Comparison of ENCODE assay signal across 12 cellular contexts in genomic region chr6:131946992-131947955, GRCh38. TPM values are rescaled to one million over a fixed set of nuclear protein-coding genes. Genes with fewer than 3 reads are reported as not detected.
DNase-seq lines count a peak whose midpoint lies in the region; ATAC-seq and TF ChIP-seq lines count a peak whose summit lies in the region.
"Had no signal": no experiment of that assay in that cellular context is flagged by ENCODE, and none has a peak within 500 bp of the region (broad histone marks: within the 10 kb centered on the region; RNA-seq: fewer than 3 reads in every experiment).

No MANE protein-coding gene starts in this region.

- peaks cover 53% of the 10 kb centered on the region for H3K27me3 Mint-ChIP-seq in activated T-cell treated with anti-CD3 and anti-CD28 coated beads, Interleukin-2, amount 50 U/mL, for 4 hours (ENCODE audit: low read depth)

- H3K36me3 Mint-ChIP-seq in activated T-cell treated with anti-CD3 and anti-CD28 coated beads, Interleukin-2, amount 50 U/mL, for 4 hours (ENCODE audit: insufficient read depth) = no peaks in the 10 kb centered on the region
- H3K36me3 Mint-ChIP-seq: CD8-positive, alpha-beta T cell had no signal

- no peaks in the 10 kb centered on the region for H3K9me3 Mint-ChIP-seq in activated T-cell treated with anti-CD3 and anti-CD28 coated beads, Interleukin-2, amount 50 U/mL, for 4 hours
- H3K9me3 Mint-ChIP-seq: CD8-positive, alpha-beta T cell had no signal

- peak overlapping the region; percentile 75 for H3K4me3 ChIP-seq in fibroblast of pulmonary artery (replicated peaks; ENCODE audit: low read depth, low read length)

- peaks cover 11% of the 10 kb centered on the region for H3K4me1 Mint-ChIP-seq in activated T-cell treated with anti-CD3 and anti-CD28 coated beads, Interleukin-2, amount 50 U/mL, for 4 hours (ENCODE audit: low read depth)

- TF ChIP-seq CTCF in fibroblast of pulmonary artery (IDR thresholded peaks at IDR 0.05; ENCODE audit: low read length, missing control alignments) = no peak

- no peak overlapping the region for H3K4me3 Mint-ChIP-seq in activated T-cell treated with anti-CD3 and anti-CD28 coated beads, Interleukin-2, amount 50 U/mL, for 4 hours
- H3K4me3 Mint-ChIP-seq: CD8-positive, alpha-beta T cell had no signal

- ATAC-seq in SK-N-SH treated with all-trans-retinoic acid at 6 μM for 48 hours (peak; percentile 41), GM21529 (IDR thresholded peaks at IDR 0.05; ENCODE audit: unreplicated experiment) (no peak)
- ATAC-seq in activated T-cell treated with anti-CD3 and anti-CD28 coated beads, Interleukin-2, amount 50 U/mL, for 4 hours = no peak
- ATAC-seq: CD8-positive, alpha-beta T cell had no signal

- DNase-seq in EH (ENCODE audit: low read depth) (peak; percentile 89), fibroblast of pulmonary artery (ENCODE audit: low read depth) (peak; percentile 84), pulmonary artery endothelial cell (ENCODE audit: low read depth, low spot score) (peak; percentile 66), amniotic stem cell (lab: John Stamatoyannopoulos, UW) (no peak), LoVo (ENCODE audit: low spot score) (no peak)
- no peak for DNase-seq in activated T-cell treated with anti-CD3 and anti-CD28 coated beads, Interleukin-2, amount 50 U/mL, for 4 hours
- DNase-seq: CD8-positive, alpha-beta T cell; effector memory CD4-positive, alpha-beta T cell; NCI-H2107; OCI-M1 had no signal

TF ChIP-seq in SK-N-SH treated with all-trans-retinoic acid at 6 μM for 48 hours, 23 proteins besides CTCF, POLR2A, EP300 and RAD21:
- TF ChIP-seq ISL1 (CRISPR knock-in tag; IDR thresholded peaks at IDR 0.05) (no peak), PATZ1 (CRISPR knock-in tag; IDR thresholded peaks at IDR 0.05; ENCODE audit: borderline replicate concordance) (peak; percentile 40; the same call in 1 of the 2 replicates), GLIS3 (CRISPR knock-in tag; IDR thresholded peaks at IDR 0.05) (peak; percentile 85), TCF4 (CRISPR knock-in tag; IDR thresholded peaks at IDR 0.05; ENCODE audit: borderline replicate concordance) (no peak), ZC3H10 (CRISPR knock-in tag; IDR thresholded peaks at IDR 0.05) (peak; percentile 87), POU6F1 (CRISPR knock-in tag; IDR thresholded peaks at IDR 0.05; ENCODE audit: borderline replicate concordance, low read depth) (peak; percentile 74), RARB (CRISPR knock-in tag; IDR thresholded peaks at IDR 0.05) (peak; percentile 90), ZFP3 (CRISPR knock-in tag; IDR thresholded peaks at IDR 0.05) (no peak), TOX (CRISPR knock-in tag; IDR thresholded peaks at IDR 0.05; ENCODE audit: borderline replicate concordance) (peak; percentile 96)
- TF ChIP-seq, protein P1, sequence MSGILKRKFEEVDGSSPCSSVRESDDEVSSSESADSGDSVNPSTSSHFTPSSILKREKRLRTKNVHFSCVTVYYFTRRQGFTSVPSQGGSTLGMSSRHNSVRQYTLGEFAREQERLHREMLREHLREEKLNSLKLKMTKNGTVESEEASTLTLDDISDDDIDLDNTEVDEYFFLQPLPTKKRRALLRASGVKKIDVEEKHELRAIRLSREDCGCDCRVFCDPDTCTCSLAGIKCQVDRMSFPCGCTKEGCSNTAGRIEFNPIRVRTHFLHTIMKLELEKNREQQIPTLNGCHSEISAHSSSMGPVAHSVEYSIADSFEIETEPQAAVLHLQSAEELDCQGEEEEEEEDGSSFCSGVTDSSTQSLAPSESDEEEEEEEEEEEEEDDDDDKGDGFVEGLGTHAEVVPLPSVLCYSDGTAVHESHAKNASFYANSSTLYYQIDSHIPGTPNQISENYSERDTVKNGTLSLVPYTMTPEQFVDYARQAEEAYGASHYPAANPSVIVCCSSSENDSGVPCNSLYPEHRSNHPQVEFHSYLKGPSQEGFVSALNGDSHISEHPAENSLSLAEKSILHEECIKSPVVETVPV (CRISPR knock-in tag; IDR thresholded peaks at IDR 0.05) = peak; percentile 52
- TF ChIP-seq, protein P2, sequence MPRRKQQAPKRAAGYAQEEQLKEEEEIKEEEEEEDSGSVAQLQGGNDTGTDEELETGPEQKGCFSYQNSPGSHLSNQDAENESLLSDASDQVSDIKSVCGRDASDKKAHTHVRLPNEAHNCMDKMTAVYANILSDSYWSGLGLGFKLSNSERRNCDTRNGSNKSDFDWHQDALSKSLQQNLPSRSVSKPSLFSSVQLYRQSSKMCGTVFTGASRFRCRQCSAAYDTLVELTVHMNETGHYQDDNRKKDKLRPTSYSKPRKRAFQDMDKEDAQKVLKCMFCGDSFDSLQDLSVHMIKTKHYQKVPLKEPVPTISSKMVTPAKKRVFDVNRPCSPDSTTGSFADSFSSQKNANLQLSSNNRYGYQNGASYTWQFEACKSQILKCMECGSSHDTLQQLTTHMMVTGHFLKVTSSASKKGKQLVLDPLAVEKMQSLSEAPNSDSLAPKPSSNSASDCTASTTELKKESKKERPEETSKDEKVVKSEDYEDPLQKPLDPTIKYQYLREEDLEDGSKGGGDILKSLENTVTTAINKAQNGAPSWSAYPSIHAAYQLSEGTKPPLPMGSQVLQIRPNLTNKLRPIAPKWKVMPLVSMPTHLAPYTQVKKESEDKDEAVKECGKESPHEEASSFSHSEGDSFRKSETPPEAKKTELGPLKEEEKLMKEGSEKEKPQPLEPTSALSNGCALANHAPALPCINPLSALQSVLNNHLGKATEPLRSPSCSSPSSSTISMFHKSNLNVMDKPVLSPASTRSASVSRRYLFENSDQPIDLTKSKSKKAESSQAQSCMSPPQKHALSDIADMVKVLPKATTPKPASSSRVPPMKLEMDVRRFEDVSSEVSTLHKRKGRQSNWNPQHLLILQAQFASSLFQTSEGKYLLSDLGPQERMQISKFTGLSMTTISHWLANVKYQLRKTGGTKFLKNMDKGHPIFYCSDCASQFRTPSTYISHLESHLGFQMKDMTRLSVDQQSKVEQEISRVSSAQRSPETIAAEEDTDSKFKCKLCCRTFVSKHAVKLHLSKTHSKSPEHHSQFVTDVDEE (CRISPR knock-in tag; IDR thresholded peaks at IDR 0.05) = no peak
TF ChIP-seq in SK-N-SH treated with all-trans-retinoic acid at 6 μM for 48 hours: peak in this region for 7.

RNA-seq across cellular contexts. Expression of gene CCN2, which starts 3.9 kb away (rescaled TPM):
- total RNA-seq in pulmonary artery endothelial cell = 642 and 861 TPM in 2 replicates
- total RNA-seq in activated T-cell treated with anti-CD3 and anti-CD28 coated beads, Interleukin-2, amount 50 U/mL, for 4 hours = under 1 TPM; 0.32 to 0.41 (median 0.33) TPM

Comparison
In these comparisons a context has a peak if more than half of its experiments do, and no peak if none do; other contexts are left out.
1. DNase-seq: peak in EH (single experiment), fibroblast of pulmonary artery (single experiment) and pulmonary artery endothelial cell (single experiment); none in amniotic stem cell (single experiment), activated T-cell treated with anti-CD3 and anti-CD28 coated beads, Interleukin-2, amount 50 U/mL, for 4 hours (single experiment) and LoVo (single experiment).
2. RNA of gene CCN2, which starts 3.9 kb away (total RNA-seq): 642 to 861 TPM in pulmonary artery endothelial cell; 0.32 to 0.41 TPM in activated T-cell treated with anti-CD3 and anti-CD28 coated beads, Interleukin-2, amount 50 U/mL, for 4 hours; every median in the first group is over 100 times any median in the second.